ENCODE assay signal across 9 cellular contexts in genomic region chr1:150259758-150260669, GRCh38. TPM values are rescaled to one million over a fixed set of nuclear protein-coding genes. Genes with fewer than 3 reads are reported as not detected.
DNase-seq lines count a peak whose midpoint lies in the region; ATAC-seq, FAIRE-seq and TF ChIP-seq lines count a peak whose summit lies in the region.
"Had no signal": no experiment of that assay in that cellular context is flagged by ENCODE, and none has a peak within 500 bp of the region (broad histone marks: within the 10 kb centered on the region; RNA-seq: fewer than 3 reads in every experiment).

No MANE protein-coding gene starts in this region.

- H3K27me3 ChIP-seq in H7 (ENCODE audit: control insufficient read depth, insufficient read depth, low read length) (no peaks in the 10 kb centered on the region), gastroesophageal sphincter (no peaks in the 10 kb centered on the region), pancreas (no peaks in the 10 kb centered on the region)

- peak; percentile 88 for DNase-seq in H7
- peak; percentile 32 for DNase-seq in NCI-H748 treated with DMSO at 0.1 percent for 48 hours (lab: John Stamatoyannopoulos, UW)
- DNase-seq in pancreas: peak; percentile 60 to 82 (median 70)
- DNase-seq in SKM-1 treated with dmso at 0.1 percent for 144 hours (lab: John Stamatoyannopoulos, UW; ENCODE audit: unreplicated experiment): no peak
- DNase-seq in dermis blood vessel endothelial cell: no peak

- H3K4me1 ChIP-seq in gastroesophageal sphincter: peaks cover 0 to 51% (median 14%) of the 10 kb centered on the region in 3 donors
- peaks cover 0 to 8% (median 7%) of the 10 kb centered on the region in 3 donors for H3K4me1 ChIP-seq in pancreas

- TF ChIP-seq CTCF in gastroesophageal sphincter (IDR thresholded peaks at IDR 0.05) (no peak), pancreas (IDR thresholded peaks at IDR 0.05) (no peak)

- no peak for TF ChIP-seq POLR2A in gastroesophageal sphincter (IDR thresholded peaks at IDR 0.05)

- no peaks in the 10 kb centered on the region for H3K9me3 ChIP-seq in gastroesophageal sphincter
- H3K9me3 ChIP-seq in pancreas: no peaks in the 10 kb centered on the region

- WGBS in gastroesophageal sphincter (ENCODE audit: low coverage in 1 of 2), 2 donors: 16 to 22% methylated on average over 5 of the region's 11 CpGs
- WGBS in pancreas, 2 donors: 8 to 11% methylated on average over 11 of the region's 11 CpGs

- ATAC-seq in gastroesophageal sphincter (peak; percentile 19), pancreas (peak; percentile 73 to 84 (median 79)), HG03097 (IDR thresholded peaks at IDR 0.05; ENCODE audit: low FRiP score, unreplicated experiment) (no peak), GM21447 (IDR thresholded peaks at IDR 0.05; ENCODE audit: unreplicated experiment) (no peak)

- H3K36me3 ChIP-seq in H7 (replicated peaks; ENCODE audit: control insufficient read depth, insufficient read depth, low read length) (peaks cover 25% of the 10 kb centered on the region), gastroesophageal sphincter (peaks cover 0 to 11% of the 10 kb centered on the region in 2 donors), pancreas (peaks cover 0 to 6% (median 0%) of the 10 kb centered on the region in 3 donors)

- intact Hi-C loops in pancreas (cut with DNase I): no loop called here

- FAIRE-seq in pancreas (lab: Jason Lieb, UNC): no peak

- no peak for TF ChIP-seq EP300 in gastroesophageal sphincter (IDR thresholded peaks at IDR 0.05)

- H3K27ac ChIP-seq in gastroesophageal sphincter: peak overlapping the region in 3 of 4 donors; percentile 21 to 82 (median 81)
- H3K27ac ChIP-seq in pancreas: peak overlapping the region; percentile 1 to 48 (median 40)

- H3K4me3 ChIP-seq in H7 (ENCODE audit: insufficient read depth, low read depth, low read length) (peak overlapping the region; percentile 79), gastroesophageal sphincter (no peak overlapping the region), pancreas (peak overlapping the region in 1 of 4 donors; percentile 5)

RNA-seq across cellular contexts. Expression of gene CA14, which starts 2.4 kb away (rescaled TPM):
- total RNA-seq in H7 (2014; rRNA removed; shearing (Covaris generic)): 75.4 and 87.5 TPM in 2 replicates
- total RNA-seq in gastroesophageal sphincter: 1 to 10 TPM in 1 of 4 donors, under 1 TPM in 3; 0.54 to 1.5 (median 0.78) TPM
- under 1 TPM in 1 of 6 donors, not detected in 5; 0.19 TPM for total RNA-seq in pancreas
- under 1 TPM; 0.14 to 0.19 TPM for polyA plus RNA-seq in pancreas
- not detected in 2 replicates for total RNA-seq in dermis blood vessel endothelial cell
- total RNA-seq: lung microvascular endothelial cell had no signal

RNA-seq across cellular contexts. Expression of gene APH1A, which starts 8.8 kb away (rescaled TPM):
- total RNA-seq in H7 (2014; rRNA removed; shearing (Covaris generic)): 175 and 179 TPM in 2 replicates
- total RNA-seq in gastroesophageal sphincter (10 to 100 TPM; 40.3 to 68.9 (median 49.5) TPM), pancreas (10 to 100 TPM; 43.8 to 71.2 (median 56.6) TPM), dermis blood vessel endothelial cell (132 and 182 TPM in 2 replicates)
- 10 to 100 TPM; 59.8 to 78.0 TPM for polyA plus RNA-seq in pancreas

RNA-seq across cellular contexts. Expression of gene C1orf54, which starts 12.6 kb away (rescaled TPM):
- 5.0 and 15.6 TPM in 2 replicates for total RNA-seq in H7 (2014; rRNA removed; shearing (Covaris generic))
- total RNA-seq in gastroesophageal sphincter (10 to 100 TPM in 3 of 4 donors, 1 to 10 TPM in 1; 5.2 to 37.7 (median 16.2) TPM), pancreas (1 to 10 TPM in 4 of 6 donors, under 1 TPM in 2; 0.69 to 4.8 (median 2.0) TPM), dermis blood vessel endothelial cell (3.6 and 43.1 TPM in 2 replicates)
- 1 to 10 TPM; 5.3 to 5.8 TPM for polyA plus RNA-seq in pancreas

RNA-seq across cellular contexts. Expression of gene CIART, which starts 22.3 kb away (rescaled TPM):
- total RNA-seq in H7 (2014; rRNA removed; shearing (Covaris generic)): 5.3 and 10.6 TPM in 2 replicates
- 10 to 100 TPM in 2 of 4 donors, 1 to 10 TPM in 2; 3.5 to 28.3 (median 14.2) TPM for total RNA-seq in gastroesophageal sphincter
- 1 to 10 TPM in 5 of 6 donors, under 1 TPM in 1; 0.87 to 2.3 (median 1.5) TPM for total RNA-seq in pancreas
- 1 to 10 TPM; 1.7 to 5.6 TPM for polyA plus RNA-seq in pancreas
- 0.33 and 1.0 TPM in 2 replicates for total RNA-seq in dermis blood vessel endothelial cell

RNA-seq across cellular contexts. Expression of gene ANP32E, which starts 24.1 kb away (rescaled TPM):
- 83.8 and 102 TPM in 2 replicates for total RNA-seq in H7 (2014; rRNA removed; shearing (Covaris generic))
- total RNA-seq in gastroesophageal sphincter: 10 to 100 TPM; 14.8 to 25.1 (median 21.6) TPM
- total RNA-seq in pancreas: 10 to 100 TPM in 3 of 6 donors, 1 to 10 TPM in 3; 4.8 to 10.7 (median 8.2) TPM
- 10 to 100 TPM in 1 of 2 donors, 1 to 10 TPM in 1; 7.1 to 15.3 TPM for polyA plus RNA-seq in pancreas
- total RNA-seq in dermis blood vessel endothelial cell: 18.2 and 35.8 TPM in 2 replicates

Comparison
In these comparisons a context has a peak if more than half of its experiments do, and no peak if none do; other contexts are left out.
1. DNase-seq: peak in H7 (single experiment), NCI-H748 treated with DMSO at 0.1 percent for 48 hours (single experiment) and pancreas (6 of 6); none in SKM-1 treated with dmso at 0.1 percent for 144 hours (single experiment) and dermis blood vessel endothelial cell (single experiment).
2. ATAC-seq: peak in gastroesophageal sphincter (single experiment) and pancreas (4 of 4); none in HG03097 (single experiment) and GM21447 (single experiment).
3. RNA of gene CA14, which starts 2.4 kb away (total RNA-seq): 75.4 to 87.5 TPM in H7; 0.54 to 1.5 TPM in gastroesophageal sphincter, 0.19 TPM in pancreas and not detected in dermis blood vessel endothelial cell; every median in the first group is over 10 times any median in the second.